8 cellular contexts compared by ENCODE assay signal in the genomic region with DNA sequence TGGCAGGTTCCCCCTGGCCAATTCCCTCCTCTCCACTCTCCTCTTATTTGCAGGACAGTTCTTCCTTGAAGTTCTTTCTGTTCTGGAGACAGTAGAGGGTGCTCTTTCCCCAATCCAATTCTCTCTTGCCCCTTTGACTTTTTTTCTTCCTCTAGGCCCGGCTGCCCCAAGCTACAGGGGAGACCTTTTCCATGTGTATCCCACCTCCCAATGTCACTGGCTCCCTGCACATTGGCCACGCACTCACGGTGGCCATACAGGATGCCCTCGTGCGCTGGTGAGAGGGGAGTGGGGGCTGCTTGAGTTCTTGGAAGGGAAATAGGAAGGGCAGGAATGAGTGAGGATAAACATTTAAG. TPM values are rescaled to one million over a fixed set of nuclear protein-coding genes. Genes with fewer than 3 reads are reported as not detected.
DNase-seq lines count a peak whose midpoint lies in the region; TF ChIP-seq lines count a peak whose summit lies in the region.

No MANE protein-coding gene starts in this region.

- H3K27me3 ChIP-seq in BLaER1 treated with 17β-estradiol and CSF1 and Interleukin-3, amounts not matched to agents 10 nM and 100 nM, result no peaks in the 10 kb centered on the region

- H3K36me3 Mint-ChIP-seq in activated naive CD8-positive, alpha-beta T cell treated with anti-CD3 and anti-CD28 coated beads for 36 hours, result peaks cover 48% of the 10 kb centered on the region
- peaks cover 30% of the 10 kb centered on the region for H3K36me3 Mint-ChIP-seq in progenitor cell of endocrine pancreas (ENCODE audit: insufficient read depth)

- peak overlapping the region in 4 of 10 experiments; percentile 68 to 80 (median 73); a peak in 3 of 20 replicates for H3K4me3 ChIP-seq in BLaER1 treated with 17β-estradiol and CSF1 and Interleukin-3, amounts not matched to agents 10 nM and 100 nM

- H3K4me3 Mint-ChIP-seq in activated naive CD8-positive, alpha-beta T cell treated with anti-CD3 and anti-CD28 coated beads for 36 hours, result peak overlapping the region; percentile 94
- H3K4me3 Mint-ChIP-seq in progenitor cell of endocrine pancreas (ENCODE audit: low read depth), result peak overlapping the region; percentile 63

- H3K9me3 ChIP-seq in BLaER1 treated with 17β-estradiol and CSF1 and Interleukin-3, amounts not matched to agents 10 nM and 100 nM (replicated peaks in 1 of 11), result no peaks in the 10 kb centered on the region

- H3K4me2 ChIP-seq in BLaER1 treated with 17β-estradiol and CSF1 and Interleukin-3, amounts not matched to agents 10 nM and 100 nM, result peak overlapping the region; percentile 85 to 99 (median 92)

- H3K4me1 ChIP-seq in BLaER1 treated with 17β-estradiol and CSF1 and Interleukin-3, amounts not matched to agents 10 nM and 100 nM, result peaks cover 17 to 26% (median 22%) of the 10 kb centered on the region in 10 experiments

- H3K27ac Mint-ChIP-seq in activated naive CD8-positive, alpha-beta T cell treated with anti-CD3 and anti-CD28 coated beads for 36 hours, result peak overlapping the region; percentile 94
- H3K27ac Mint-ChIP-seq in progenitor cell of endocrine pancreas, result peak overlapping the region; percentile 15

- peaks cover 64 to 79% (median 72%) of the 10 kb centered on the region in 11 experiments for H3K36me3 ChIP-seq in BLaER1 treated with 17β-estradiol and CSF1 and Interleukin-3, amounts not matched to agents 10 nM and 100 nM

- H3K4me1 Mint-ChIP-seq in activated naive CD8-positive, alpha-beta T cell treated with anti-CD3 and anti-CD28 coated beads for 36 hours, result peaks cover 30% of the 10 kb centered on the region
- H3K4me1 Mint-ChIP-seq in progenitor cell of endocrine pancreas (ENCODE audit: low read depth), result peaks cover 12% of the 10 kb centered on the region

- peak overlapping the region; percentile 47 to 92 (median 88); a peak in 17 of 22 replicates for H3K9ac ChIP-seq in BLaER1 treated with 17β-estradiol and CSF1 and Interleukin-3, amounts not matched to agents 10 nM and 100 nM

- H4K20me1 ChIP-seq in BLaER1 treated with 17β-estradiol and CSF1 and Interleukin-3, amounts not matched to agents 10 nM and 100 nM, result peaks cover 0 to 9% (median 0%) of the 10 kb centered on the region in 11 experiments; a peak in 3 of 22 replicates

- intact Hi-C loops in head of caudate nucleus (cut with DNase I), result loop anchor here (2.0 to 5.0 kb wide), 2 partner anchors 88 to 153 kb away; no protein-coding TSS in a partner anchor

- TF ChIP-seq CTCF in progenitor cell of endocrine pancreas (IDR thresholded peaks at IDR 0.05; ENCODE audit: unreplicated experiment), result peak; percentile 65

- DNase-seq in GM19238 (ENCODE audit: insufficient read length, low spot score) (peak; percentile 62), NCI-H510A treated with DMSO at 0.1 percent for 48 hours (lab: John Stamatoyannopoulos, UW) (peak; percentile 7), head of caudate nucleus (peak in 25 of 42 donors; percentile 12 to 77 (median 49)), progenitor cell of endocrine pancreas (ENCODE audit: low spot score, unreplicated experiment) (no peak), NCI-H187 treated with DMSO at 0.1 percent for 48 hours (lab: John Stamatoyannopoulos, UW) (no peak)
- DNase-seq in activated naive CD8-positive, alpha-beta T cell treated with anti-CD3 and anti-CD28 coated beads for 36 hours, result no peak
- no peak for DNase-seq in stimulated activated CD8-positive, alpha-beta memory T cell treated with anti-CD3 and anti-CD28 coated beads, Interleukin-4, amount 100 ng/mL, for 48 hours

- H3K27me3 Mint-ChIP-seq in activated naive CD8-positive, alpha-beta T cell treated with anti-CD3 and anti-CD28 coated beads for 36 hours, result no peaks in the 10 kb centered on the region
- H3K27me3 Mint-ChIP-seq in progenitor cell of endocrine pancreas, result no peaks in the 10 kb centered on the region

- peak overlapping the region in 4 of 11 experiments; percentile 85 to 91 (median 88); a peak in 5 of 22 replicates for H3K27ac ChIP-seq in BLaER1 treated with 17β-estradiol and CSF1 and Interleukin-3, amounts not matched to agents 10 nM and 100 nM

- H3K9me3 Mint-ChIP-seq in activated naive CD8-positive, alpha-beta T cell treated with anti-CD3 and anti-CD28 coated beads for 36 hours, result no peaks in the 10 kb centered on the region
- H3K9me3 Mint-ChIP-seq in progenitor cell of endocrine pancreas (ENCODE audit: low read depth), result no peaks in the 10 kb centered on the region

RNA-seq across cellular contexts. Expression of a gene that starts 1.5 kb away (rescaled TPM):
- total RNA-seq in activated naive CD8-positive, alpha-beta T cell treated with anti-CD3 and anti-CD28 coated beads for 36 hours, result 10 to 100 TPM; 79.5 to 80.9 TPM
- total RNA-seq in progenitor cell of endocrine pancreas, result 56.3 and 58.0 TPM in 2 replicates

RNA-seq across cellular contexts. Expression of a gene that starts 7.6 kb away (rescaled TPM):
- total RNA-seq in activated naive CD8-positive, alpha-beta T cell treated with anti-CD3 and anti-CD28 coated beads for 36 hours, result 10 to 100 TPM; 44.5 to 46.4 TPM
- total RNA-seq in progenitor cell of endocrine pancreas, result 73.0 and 74.7 TPM in 2 replicates

RNA-seq across cellular contexts. Expression of a gene that starts 16.4 kb away (rescaled TPM):
- total RNA-seq in activated naive CD8-positive, alpha-beta T cell treated with anti-CD3 and anti-CD28 coated beads for 36 hours, result not detected
- total RNA-seq in progenitor cell of endocrine pancreas, result 1.0 and 2.6 TPM in 2 replicates

RNA-seq across cellular contexts. Expression of a gene that starts 25.2 kb away (rescaled TPM):
- total RNA-seq in activated naive CD8-positive, alpha-beta T cell treated with anti-CD3 and anti-CD28 coated beads for 36 hours, result not detected
- 0.05 TPM in 1 of 2 replicates, not detected in the other for total RNA-seq in progenitor cell of endocrine pancreas

RNA-seq across cellular contexts. Expression of a gene that starts 31.2 kb away (rescaled TPM):
- total RNA-seq in activated naive CD8-positive, alpha-beta T cell treated with anti-CD3 and anti-CD28 coated beads for 36 hours, result 10 to 100 TPM; 12.0 to 13.7 TPM
- total RNA-seq in progenitor cell of endocrine pancreas, result 154 and 163 TPM in 2 replicates

Comparison
In these comparisons a context has a peak if more than half of its experiments do, and no peak if none do; other contexts are left out.
1. DNase-seq: peak in GM19238 (single experiment), NCI-H510A treated with DMSO at 0.1 percent for 48 hours (single experiment) and head of caudate nucleus (25 of 42); none in activated naive CD8-positive, alpha-beta T cell treated with anti-CD3 and anti-CD28 coated beads for 36 hours (single experiment), progenitor cell of endocrine pancreas (single experiment), NCI-H187 treated with DMSO at 0.1 percent for 48 hours (single experiment) and stimulated activated CD8-positive, alpha-beta memory T cell treated with anti-CD3 and anti-CD28 coated beads, Interleukin-4, amount 100 ng/mL, for 48 hours (single experiment).